In the genomic region with DNA sequence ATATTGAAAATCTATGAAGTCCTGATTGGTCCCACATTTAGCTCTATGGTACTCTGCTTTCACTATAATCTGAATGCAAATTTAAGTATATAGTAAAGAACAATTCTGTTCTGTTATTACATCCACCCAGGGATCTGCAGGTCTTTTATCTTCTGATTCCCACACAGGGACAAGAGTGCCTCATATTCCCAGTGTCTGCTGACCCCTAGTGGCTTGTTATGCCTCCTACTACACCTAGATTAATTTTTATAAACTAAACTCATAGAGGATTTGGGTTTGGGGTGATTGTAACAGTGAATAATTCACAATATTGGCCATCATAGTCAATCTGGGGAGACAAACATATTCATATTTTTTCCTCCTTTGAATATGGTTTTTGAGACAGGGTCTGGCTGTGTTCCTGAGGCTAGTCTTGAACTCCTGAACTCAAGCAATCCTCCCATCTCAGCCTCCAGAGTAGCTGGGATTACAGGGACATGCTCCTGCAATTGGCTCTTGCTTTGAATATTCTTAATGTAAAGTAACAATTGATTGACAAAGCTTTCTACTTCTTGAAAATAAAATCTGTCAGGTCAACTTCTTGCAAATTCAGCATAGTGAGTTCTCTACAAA, we compare ENCODE assay signal across 8 cellular contexts.
DNase-seq lines count a peak whose midpoint lies in the region; ATAC-seq and TF ChIP-seq lines count a peak whose summit lies in the region.

No MANE protein-coding gene starts in this region.

- intact Hi-C loops in left lung (cut with DNase I), result no loop called here

- H4K20me1 ChIP-seq in DOHH2 (ENCODE audit: control insufficient read depth, insufficient read depth, low read depth, low read length), result no peaks in the 10 kb centered on the region

- H3K9me2 ChIP-seq in DOHH2 (replicated peaks; ENCODE audit: control insufficient read depth, low read length), result no peaks in the 10 kb centered on the region

- H3K9me3 Mint-ChIP-seq in immature natural killer cell, result peaks cover 0 to 4% (median 0%) of the 10 kb centered on the region in 6 donors

- no peaks in the 10 kb centered on the region for H3K79me2 ChIP-seq in DOHH2 (ENCODE audit: control insufficient read depth, low read length)

- no peak overlapping the region for H3K27ac Mint-ChIP-seq in immature natural killer cell

- no peak overlapping the region for H3K4me3 Mint-ChIP-seq in immature natural killer cell

- no peaks in the 10 kb centered on the region for H3K27me3 ChIP-seq in DOHH2 (ENCODE audit: control insufficient read depth, low read length)
- no peaks in the 10 kb centered on the region for H3K27me3 ChIP-seq in left lung

- TF ChIP-seq CTCF in DOHH2 (IDR thresholded peaks at IDR 0.05; ENCODE audit: low read depth, low read length, poor library complexity, severe bottlenecking) (peak; percentile 79), left lung (IDR thresholded peaks at IDR 0.05) (peak; percentile 27 to 60)

- H3K36me3 ChIP-seq in DOHH2 (ENCODE audit: control insufficient read depth, low read length) (no peaks in the 10 kb centered on the region), left lung (no peaks in the 10 kb centered on the region)

- H3K4me3 ChIP-seq in DOHH2 (ENCODE audit: low read length), result no peak overlapping the region
- H3K4me3 ChIP-seq in left lung, result no peak overlapping the region

- peaks cover 0 to 1% (median 0%) of the 10 kb centered on the region in 3 donors for H3K27me3 Mint-ChIP-seq in immature natural killer cell (ENCODE audit: low read depth in 3 of 3)

- H3K9me3 ChIP-seq in DOHH2 (ENCODE audit: control insufficient read depth, insufficient read depth, low read length) (no peaks in the 10 kb centered on the region), left lung (no peaks in the 10 kb centered on the region)

- peak; percentile 29 for DNase-seq in NCI-H345 treated with DMSO at 0.1 percent for 48 hours (lab: John Stamatoyannopoulos, UW; ENCODE audit: unreplicated experiment)
- peak; percentile 11 for DNase-seq in brain pericyte (ENCODE audit: low read depth, low spot score)
- DNase-seq in left lung, result no peak
- no peak for DNase-seq in activated CD8-positive, alpha-beta memory T cell treated with anti-CD3 and anti-CD28 coated beads for 24 hours
- no peak for DNase-seq in immature natural killer cell

- H3F3A ChIP-seq in DOHH2 (ENCODE audit: control insufficient read depth, insufficient read depth), result no peaks in the 10 kb centered on the region

- ATAC-seq in GM19452 (IDR thresholded peaks at IDR 0.05; ENCODE audit: unreplicated experiment) (peak; percentile 59), HG03432 (IDR thresholded peaks at IDR 0.05; ENCODE audit: unreplicated experiment) (peak; percentile 61), left lung (peak; percentile 93)

- no peak overlapping the region for H3K4me2 ChIP-seq in DOHH2 (ENCODE audit: low read length)

- no peaks in the 10 kb centered on the region for H3K4me1 ChIP-seq in DOHH2 (ENCODE audit: control insufficient read depth, low read length)
- H3K4me1 ChIP-seq in left lung, result no peaks in the 10 kb centered on the region

- H3K27ac ChIP-seq in DOHH2 (ENCODE audit: low read depth, low read length) (no peak overlapping the region), left lung (no peak overlapping the region)

- no peaks in the 10 kb centered on the region for H3K4me1 Mint-ChIP-seq in immature natural killer cell

- no peaks in the 10 kb centered on the region for H3K36me3 Mint-ChIP-seq in immature natural killer cell

Comparison
In these comparisons a context has a peak if more than half of its experiments do, and no peak if none do; other contexts are left out.
1. DNase-seq: peak in NCI-H345 treated with DMSO at 0.1 percent for 48 hours (single experiment) and brain pericyte (single experiment); none in left lung (0 of 2), activated CD8-positive, alpha-beta memory T cell treated with anti-CD3 and anti-CD28 coated beads for 24 hours (single experiment) and immature natural killer cell (0 of 3).
2. Peak in every context shown above with its lines, with median percentiles within 50 percentile points of each other: ATAC-seq.